ENCODE assay signal across 1 cellular context in the genomic region with DNA sequence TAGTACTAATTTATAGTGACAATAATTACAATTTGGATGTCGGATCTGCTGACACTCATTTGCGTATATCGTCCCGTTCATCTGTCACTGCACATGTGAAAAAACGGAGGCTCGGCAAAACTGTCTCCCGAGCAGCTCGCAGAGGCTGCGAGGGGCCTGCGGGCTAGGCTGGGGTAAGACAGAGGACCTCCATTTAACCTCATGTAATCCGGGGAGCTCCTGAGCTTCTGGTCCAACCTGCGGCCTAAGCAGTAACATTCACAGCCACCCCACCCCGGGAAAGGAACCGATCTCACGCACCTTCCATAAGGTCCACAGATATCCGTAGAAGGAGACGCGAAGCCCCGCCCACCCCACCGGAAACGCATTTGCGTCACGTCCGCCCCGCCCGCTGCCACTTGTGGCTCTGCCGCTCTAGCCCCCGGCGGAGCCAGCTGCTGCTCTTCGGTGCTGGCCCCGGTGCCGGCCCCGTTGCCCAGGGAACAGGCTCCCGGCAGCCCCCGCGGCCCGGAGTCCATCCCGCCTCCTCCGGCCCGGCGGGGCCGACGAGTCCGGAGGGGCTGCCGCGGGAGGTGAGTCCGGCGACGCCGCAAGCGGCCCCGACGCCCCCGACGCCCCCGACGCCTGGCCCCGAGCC.
A peak's percentile ranks its signal among the peaks of the same experiment; 100 is the strongest.
TF ChIP-seq lines count a peak whose summit lies in the region.

A gene (minus strand): TSS at position 346 of the 637 bp plus-strand sequence. CDS start 39 bp downstream, at position 307.
A gene with protein sequence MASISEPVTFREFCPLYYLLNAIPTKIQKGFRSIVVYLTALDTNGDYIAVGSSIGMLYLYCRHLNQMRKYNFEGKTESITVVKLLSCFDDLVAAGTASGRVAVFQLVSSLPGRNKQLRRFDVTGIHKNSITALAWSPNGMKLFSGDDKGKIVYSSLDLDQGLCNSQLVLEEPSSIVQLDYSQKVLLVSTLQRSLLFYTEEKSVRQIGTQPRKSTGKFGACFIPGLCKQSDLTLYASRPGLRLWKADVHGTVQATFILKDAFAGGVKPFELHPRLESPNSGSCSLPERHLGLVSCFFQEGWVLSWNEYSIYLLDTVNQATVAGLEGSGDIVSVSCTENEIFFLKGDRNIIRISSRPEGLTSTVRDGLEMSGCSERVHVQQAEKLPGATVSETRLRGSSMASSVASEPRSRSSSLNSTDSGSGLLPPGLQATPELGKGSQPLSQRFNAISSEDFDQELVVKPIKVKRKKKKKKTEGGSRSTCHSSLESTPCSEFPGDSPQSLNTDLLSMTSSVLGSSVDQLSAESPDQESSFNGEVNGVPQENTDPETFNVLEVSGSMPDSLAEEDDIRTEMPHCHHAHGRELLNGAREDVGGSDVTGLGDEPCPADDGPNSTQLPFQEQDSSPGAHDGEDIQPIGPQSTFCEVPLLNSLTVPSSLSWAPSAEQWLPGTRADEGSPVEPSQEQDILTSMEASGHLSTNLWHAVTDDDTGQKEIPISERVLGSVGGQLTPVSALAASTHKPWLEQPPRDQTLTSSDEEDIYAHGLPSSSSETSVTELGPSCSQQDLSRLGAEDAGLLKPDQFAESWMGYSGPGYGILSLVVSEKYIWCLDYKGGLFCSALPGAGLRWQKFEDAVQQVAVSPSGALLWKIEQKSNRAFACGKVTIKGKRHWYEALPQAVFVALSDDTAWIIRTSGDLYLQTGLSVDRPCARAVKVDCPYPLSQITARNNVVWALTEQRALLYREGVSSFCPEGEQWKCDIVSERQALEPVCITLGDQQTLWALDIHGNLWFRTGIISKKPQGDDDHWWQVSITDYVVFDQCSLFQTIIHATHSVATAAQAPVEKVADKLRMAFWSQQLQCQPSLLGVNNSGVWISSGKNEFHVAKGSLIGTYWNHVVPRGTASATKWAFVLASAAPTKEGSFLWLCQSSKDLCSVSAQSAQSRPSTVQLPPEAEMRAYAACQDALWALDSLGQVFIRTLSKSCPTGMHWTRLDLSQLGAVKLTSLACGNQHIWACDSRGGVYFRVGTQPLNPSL (N-terminal part only) (plus strand): TSS at position 397 of the 637 bp plus-strand sequence. CDS start 13,781 bp downstream, outside the sequence.

TF ChIP-seq in K562, 482 proteins besides CTCF, POLR2A, EP300 and RAD21 (continued from another document and continues in another):
- TF ChIP-seq, protein P1, sequence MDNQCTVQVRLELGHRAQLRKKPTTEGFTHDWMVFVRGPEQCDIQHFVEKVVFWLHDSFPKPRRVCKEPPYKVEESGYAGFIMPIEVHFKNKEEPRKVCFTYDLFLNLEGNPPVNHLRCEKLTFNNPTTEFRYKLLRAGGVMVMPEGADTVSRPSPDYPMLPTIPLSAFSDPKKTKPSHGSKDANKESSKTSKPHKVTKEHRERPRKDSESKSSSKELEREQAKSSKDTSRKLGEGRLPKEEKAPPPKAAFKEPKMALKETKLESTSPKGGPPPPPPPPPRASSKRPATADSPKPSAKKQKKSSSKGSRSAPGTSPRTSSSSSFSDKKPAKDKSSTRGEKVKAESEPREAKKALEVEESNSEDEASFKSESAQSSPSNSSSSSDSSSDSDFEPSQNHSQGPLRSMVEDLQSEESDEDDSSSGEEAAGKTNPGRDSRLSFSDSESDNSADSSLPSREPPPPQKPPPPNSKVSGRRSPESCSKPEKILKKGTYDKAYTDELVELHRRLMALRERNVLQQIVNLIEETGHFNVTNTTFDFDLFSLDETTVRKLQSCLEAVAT (IDR thresholded peaks at IDR 0.05), result no peak
- TF ChIP-seq ARID1B (IDR thresholded peaks at IDR 0.05) (no peak), MTA3 (IDR thresholded peaks at IDR 0.05; ENCODE audit: borderline replicate concordance) (no peak), PTBP1 (IDR thresholded peaks at IDR 0.05; ENCODE audit: low read depth, low read length) (no peak), NBN (IDR thresholded peaks at IDR 0.05; ENCODE audit: low read depth) (no peak), ZNF143 (CRISPR knock-in tag; IDR thresholded peaks at IDR 0.05) (peak; percentile 61; the same call in 1 of the 2 replicates), DACH1 (IDR thresholded peaks at IDR 0.05; ENCODE audit: partially characterized antibody) (no peak), TSC22D4 (tag; IDR thresholded peaks at IDR 0.05) (no peak), ETV5 (CRISPR knock-in tag; IDR thresholded peaks at IDR 0.05; ENCODE audit: low read depth) (no peak), RAD51 (IDR thresholded peaks at IDR 0.05; ENCODE audit: borderline replicate concordance, low read depth) (no peak), NFIC (IDR thresholded peaks at IDR 0.05) (no peak), PYGO2 (tag; IDR thresholded peaks at IDR 0.05) (no peak), DPF2 (IDR thresholded peaks at IDR 0.05) (no peak), SREBF1 (IDR thresholded peaks at IDR 0.05; ENCODE audit: borderline replicate concordance, low read depth, low read length) (no peak), ELF4 (CRISPR knock-in tag; IDR thresholded peaks at IDR 0.05) (no peak), TAL1 (IDR thresholded peaks at IDR 0.05) (no peak), HDAC1 (IDR thresholded peaks at IDR 0.05) (0 out of 4 replicates have a peak, but pooled peaks of 1 of the 2 experiments have one; percentile 35), TBP (optimal IDR thresholded peaks at IDR 0.05; ENCODE audit: low read depth, low read length) (peak; percentile 31), CXXC5 (CRISPR knock-in tag; IDR thresholded peaks at IDR 0.05) (no peak), ZNF830 (CRISPR knock-in tag; IDR thresholded peaks at IDR 0.05) (no peak), IRF2 (CRISPR knock-in tag; IDR thresholded peaks at IDR 0.05) (no peak), POLR2G (IDR thresholded peaks at IDR 0.05; ENCODE audit: low read depth, low read length) (peak; percentile 79), ATF7 (IDR thresholded peaks at IDR 0.05) (0 out of 2 replicates have a peak, but pooled peaks have one; percentile 11), RFX7 (CRISPR knock-in tag; IDR thresholded peaks at IDR 0.05) (no peak), MYBL2 (IDR thresholded peaks at IDR 0.05; ENCODE audit: low read depth) (no peak), MYBL2 (CRISPR knock-in tag; IDR thresholded peaks at IDR 0.05; ENCODE audit: borderline replicate concordance) (no peak), CCAR2 (IDR thresholded peaks at IDR 0.05; ENCODE audit: low read depth, low read length) (no peak), ZNF23 (CRISPR knock-in tag; IDR thresholded peaks at IDR 0.05) (no peak)
- TF ChIP-seq, protein P2, sequence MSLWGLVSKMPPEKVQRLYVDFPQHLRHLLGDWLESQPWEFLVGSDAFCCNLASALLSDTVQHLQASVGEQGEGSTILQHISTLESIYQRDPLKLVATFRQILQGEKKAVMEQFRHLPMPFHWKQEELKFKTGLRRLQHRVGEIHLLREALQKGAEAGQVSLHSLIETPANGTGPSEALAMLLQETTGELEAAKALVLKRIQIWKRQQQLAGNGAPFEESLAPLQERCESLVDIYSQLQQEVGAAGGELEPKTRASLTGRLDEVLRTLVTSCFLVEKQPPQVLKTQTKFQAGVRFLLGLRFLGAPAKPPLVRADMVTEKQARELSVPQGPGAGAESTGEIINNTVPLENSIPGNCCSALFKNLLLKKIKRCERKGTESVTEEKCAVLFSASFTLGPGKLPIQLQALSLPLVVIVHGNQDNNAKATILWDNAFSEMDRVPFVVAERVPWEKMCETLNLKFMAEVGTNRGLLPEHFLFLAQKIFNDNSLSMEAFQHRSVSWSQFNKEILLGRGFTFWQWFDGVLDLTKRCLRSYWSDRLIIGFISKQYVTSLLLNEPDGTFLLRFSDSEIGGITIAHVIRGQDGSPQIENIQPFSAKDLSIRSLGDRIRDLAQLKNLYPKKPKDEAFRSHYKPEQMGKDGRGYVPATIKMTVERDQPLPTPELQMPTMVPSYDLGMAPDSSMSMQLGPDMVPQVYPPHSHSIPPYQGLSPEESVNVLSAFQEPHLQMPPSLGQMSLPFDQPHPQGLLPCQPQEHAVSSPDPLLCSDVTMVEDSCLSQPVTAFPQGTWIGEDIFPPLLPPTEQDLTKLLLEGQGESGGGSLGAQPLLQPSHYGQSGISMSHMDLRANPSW (CRISPR knock-in tag; IDR thresholded peaks at IDR 0.05), result no peak
- TF ChIP-seq, protein P3, sequence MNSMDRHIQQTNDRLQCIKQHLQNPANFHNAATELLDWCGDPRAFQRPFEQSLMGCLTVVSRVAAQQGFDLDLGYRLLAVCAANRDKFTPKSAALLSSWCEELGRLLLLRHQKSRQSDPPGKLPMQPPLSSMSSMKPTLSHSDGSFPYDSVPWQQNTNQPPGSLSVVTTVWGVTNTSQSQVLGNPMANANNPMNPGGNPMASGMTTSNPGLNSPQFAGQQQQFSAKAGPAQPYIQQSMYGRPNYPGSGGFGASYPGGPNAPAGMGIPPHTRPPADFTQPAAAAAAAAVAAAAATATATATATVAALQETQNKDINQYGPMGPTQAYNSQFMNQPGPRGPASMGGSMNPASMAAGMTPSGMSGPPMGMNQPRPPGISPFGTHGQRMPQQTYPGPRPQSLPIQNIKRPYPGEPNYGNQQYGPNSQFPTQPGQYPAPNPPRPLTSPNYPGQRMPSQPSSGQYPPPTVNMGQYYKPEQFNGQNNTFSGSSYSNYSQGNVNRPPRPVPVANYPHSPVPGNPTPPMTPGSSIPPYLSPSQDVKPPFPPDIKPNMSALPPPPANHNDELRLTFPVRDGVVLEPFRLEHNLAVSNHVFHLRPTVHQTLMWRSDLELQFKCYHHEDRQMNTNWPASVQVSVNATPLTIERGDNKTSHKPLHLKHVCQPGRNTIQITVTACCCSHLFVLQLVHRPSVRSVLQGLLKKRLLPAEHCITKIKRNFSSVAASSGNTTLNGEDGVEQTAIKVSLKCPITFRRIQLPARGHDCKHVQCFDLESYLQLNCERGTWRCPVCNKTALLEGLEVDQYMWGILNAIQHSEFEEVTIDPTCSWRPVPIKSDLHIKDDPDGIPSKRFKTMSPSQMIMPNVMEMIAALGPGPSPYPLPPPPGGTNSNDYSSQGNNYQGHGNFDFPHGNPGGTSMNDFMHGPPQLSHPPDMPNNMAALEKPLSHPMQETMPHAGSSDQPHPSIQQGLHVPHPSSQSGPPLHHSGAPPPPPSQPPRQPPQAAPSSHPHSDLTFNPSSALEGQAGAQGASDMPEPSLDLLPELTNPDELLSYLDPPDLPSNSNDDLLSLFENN (IDR thresholded peaks at IDR 0.05; ENCODE audit: low read depth in 2 of 2, low read length in 2 of 2), result no peak
- TF ChIP-seq, protein P4, sequence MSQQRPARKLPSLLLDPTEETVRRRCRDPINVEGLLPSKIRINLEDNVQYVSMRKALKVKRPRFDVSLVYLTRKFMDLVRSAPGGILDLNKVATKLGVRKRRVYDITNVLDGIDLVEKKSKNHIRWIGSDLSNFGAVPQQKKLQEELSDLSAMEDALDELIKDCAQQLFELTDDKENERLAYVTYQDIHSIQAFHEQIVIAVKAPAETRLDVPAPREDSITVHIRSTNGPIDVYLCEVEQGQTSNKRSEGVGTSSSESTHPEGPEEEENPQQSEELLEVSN (IDR thresholded peaks at IDR 0.05; ENCODE audit: borderline replicate concordance in 1 of 2, extremely low read depth in 1 of 2, insufficient read depth in 1 of 2, insufficient read length in 1 of 2, low read depth in 1 of 2, low read length in 1 of 2, poor library complexity in 1 of 2, severe bottlenecking in 1 of 2), result peak in 1 of 2 experiments; percentile 62
- TF ChIP-seq, protein P5, sequence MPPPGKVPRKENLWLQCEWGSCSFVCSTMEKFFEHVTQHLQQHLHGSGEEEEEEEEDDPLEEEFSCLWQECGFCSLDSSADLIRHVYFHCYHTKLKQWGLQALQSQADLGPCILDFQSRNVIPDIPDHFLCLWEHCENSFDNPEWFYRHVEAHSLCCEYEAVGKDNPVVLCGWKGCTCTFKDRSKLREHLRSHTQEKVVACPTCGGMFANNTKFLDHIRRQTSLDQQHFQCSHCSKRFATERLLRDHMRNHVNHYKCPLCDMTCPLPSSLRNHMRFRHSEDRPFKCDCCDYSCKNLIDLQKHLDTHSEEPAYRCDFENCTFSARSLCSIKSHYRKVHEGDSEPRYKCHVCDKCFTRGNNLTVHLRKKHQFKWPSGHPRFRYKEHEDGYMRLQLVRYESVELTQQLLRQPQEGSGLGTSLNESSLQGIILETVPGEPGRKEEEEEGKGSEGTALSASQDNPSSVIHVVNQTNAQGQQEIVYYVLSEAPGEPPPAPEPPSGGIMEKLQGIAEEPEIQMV (tag; conservative IDR thresholded peaks at IDR 0.05; ENCODE audit: low read depth), result no peak
- TF ChIP-seq, protein P6, sequence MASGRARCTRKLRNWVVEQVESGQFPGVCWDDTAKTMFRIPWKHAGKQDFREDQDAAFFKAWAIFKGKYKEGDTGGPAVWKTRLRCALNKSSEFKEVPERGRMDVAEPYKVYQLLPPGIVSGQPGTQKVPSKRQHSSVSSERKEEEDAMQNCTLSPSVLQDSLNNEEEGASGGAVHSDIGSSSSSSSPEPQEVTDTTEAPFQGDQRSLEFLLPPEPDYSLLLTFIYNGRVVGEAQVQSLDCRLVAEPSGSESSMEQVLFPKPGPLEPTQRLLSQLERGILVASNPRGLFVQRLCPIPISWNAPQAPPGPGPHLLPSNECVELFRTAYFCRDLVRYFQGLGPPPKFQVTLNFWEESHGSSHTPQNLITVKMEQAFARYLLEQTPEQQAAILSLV (tag; IDR thresholded peaks at IDR 0.05), result no peak
- TF ChIP-seq, protein P7, sequence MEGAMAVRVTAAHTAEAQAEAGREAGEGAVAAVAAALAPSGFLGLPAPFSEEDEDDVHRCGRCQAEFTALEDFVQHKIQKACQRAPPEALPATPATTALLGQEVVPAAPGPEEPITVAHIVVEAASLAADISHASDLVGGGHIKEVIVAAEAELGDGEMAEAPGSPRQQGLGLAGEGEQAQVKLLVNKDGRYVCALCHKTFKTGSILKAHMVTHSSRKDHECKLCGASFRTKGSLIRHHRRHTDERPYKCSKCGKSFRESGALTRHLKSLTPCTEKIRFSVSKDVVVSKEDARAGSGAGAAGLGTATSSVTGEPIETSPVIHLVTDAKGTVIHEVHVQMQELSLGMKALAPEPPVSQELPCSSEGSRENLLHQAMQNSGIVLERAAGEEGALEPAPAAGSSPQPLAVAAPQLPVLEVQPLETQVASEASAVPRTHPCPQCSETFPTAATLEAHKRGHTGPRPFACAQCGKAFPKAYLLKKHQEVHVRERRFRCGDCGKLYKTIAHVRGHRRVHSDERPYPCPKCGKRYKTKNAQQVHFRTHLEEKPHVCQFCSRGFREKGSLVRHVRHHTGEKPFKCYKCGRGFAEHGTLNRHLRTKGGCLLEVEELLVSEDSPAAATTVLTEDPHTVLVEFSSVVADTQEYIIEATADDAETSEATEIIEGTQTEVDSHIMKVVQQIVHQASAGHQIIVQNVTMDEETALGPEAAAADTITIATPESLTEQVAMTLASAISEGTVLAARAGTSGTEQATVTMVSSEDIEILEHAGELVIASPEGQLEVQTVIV (CRISPR knock-in tag; IDR thresholded peaks at IDR 0.05; ENCODE audit: borderline replicate concordance), result no peak
- TF ChIP-seq, protein P8, sequence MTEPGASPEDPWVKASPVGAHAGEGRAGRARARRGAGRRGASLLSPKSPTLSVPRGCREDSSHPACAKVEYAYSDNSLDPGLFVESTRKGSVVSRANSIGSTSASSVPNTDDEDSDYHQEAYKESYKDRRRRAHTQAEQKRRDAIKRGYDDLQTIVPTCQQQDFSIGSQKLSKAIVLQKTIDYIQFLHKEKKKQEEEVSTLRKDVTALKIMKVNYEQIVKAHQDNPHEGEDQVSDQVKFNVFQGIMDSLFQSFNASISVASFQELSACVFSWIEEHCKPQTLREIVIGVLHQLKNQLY (CRISPR knock-in tag; conservative IDR thresholded peaks at IDR 0.05), result no peak
- TF ChIP-seq, protein P9, sequence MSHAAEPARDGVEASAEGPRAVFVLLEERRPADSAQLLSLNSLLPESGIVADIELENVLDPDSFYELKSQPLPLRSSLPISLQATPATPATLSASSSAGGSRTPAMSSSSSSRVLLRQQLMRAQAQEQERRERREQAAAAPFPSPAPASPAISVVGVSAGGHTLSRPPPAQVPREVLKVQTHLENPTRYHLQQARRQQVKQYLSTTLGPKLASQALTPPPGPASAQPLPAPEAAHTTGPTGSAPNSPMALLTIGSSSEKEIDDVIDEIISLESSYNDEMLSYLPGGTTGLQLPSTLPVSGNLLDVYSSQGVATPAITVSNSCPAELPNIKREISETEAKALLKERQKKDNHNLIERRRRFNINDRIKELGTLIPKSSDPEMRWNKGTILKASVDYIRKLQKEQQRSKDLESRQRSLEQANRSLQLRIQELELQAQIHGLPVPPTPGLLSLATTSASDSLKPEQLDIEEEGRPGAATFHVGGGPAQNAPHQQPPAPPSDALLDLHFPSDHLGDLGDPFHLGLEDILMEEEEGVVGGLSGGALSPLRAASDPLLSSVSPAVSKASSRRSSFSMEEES (CRISPR knock-in tag; IDR thresholded peaks at IDR 0.05), result no peak
